ENCODE assay signal across 34 cellular contexts in genomic region chr19:38785187-38785699, GRCh38. TPM values are rescaled to one million over a fixed set of nuclear protein-coding genes. Genes with fewer than 3 reads are reported as not detected.
"Had no signal": no experiment of that assay in that cellular context is flagged by ENCODE, and none has a peak within 500 bp of the region (broad histone marks: within the 10 kb centered on the region; RNA-seq: fewer than 3 reads in every experiment).

No MANE protein-coding gene starts in this region.

- H3K4me2 ChIP-seq: SK-N-SH had no signal

- H3K9me3 ChIP-seq: adrenal gland, SJSA1, SK-N-SH had no signal

- H3K4me3 Mint-ChIP-seq: activated CD4-positive, alpha-beta T cell treated with anti-CD3 and anti-CD28 coated beads, Interleukin-2, amount 10 ng/mL, durations not matched to agents 24 days and 14 days; activated CD8-positive, alpha-beta T cell treated with anti-CD3 and anti-CD28 coated beads for 36 hours; activated T-cell treated with anti-CD3 and anti-CD28 coated beads, Interleukin-2, amount 50 U/mL, for 72 hours; brain; T-helper 1 cell treated with Interleukin-12 subunit alpha and Interleukin-12 subunit beta and Interleukin-4 antibody, amounts not matched to agents 30 μg/mL and 1 μg/mL, for 36 hours; T-helper 2 cell treated with Interferon-gamma antibody and Interleukin-4, amounts not matched to agents 5 μg/mL and 100 μg/mL, for 36 hours had no signal

- H3K4me1 Mint-ChIP-seq: activated CD4-positive, alpha-beta T cell treated with anti-CD3 and anti-CD28 coated beads, Interleukin-2, amount 10 ng/mL, durations not matched to agents 24 days and 14 days had no signal

- H3K27ac Mint-ChIP-seq: activated CD4-positive, alpha-beta T cell treated with anti-CD3 and anti-CD28 coated beads, Interleukin-2, amount 10 ng/mL, durations not matched to agents 24 days and 14 days; activated CD8-positive, alpha-beta T cell treated with anti-CD3 and anti-CD28 coated beads for 36 hours; activated naive CD4-positive, alpha-beta T cell treated with anti-CD3 and anti-CD28 coated beads, Interleukin-2, amount 50 U/mL, for 72 hours; activated T-cell treated with anti-CD3 and anti-CD28 coated beads, Interleukin-2, amount 50 U/mL, for 72 hours; activated T-helper 2 cell treated with anti-CD3 and anti-CD28 coated beads, Interferon-gamma antibody, Interleukin-2, Interleukin-4, amounts not matched to agents 10 μg/mL and 5 μg/mL and 100 μg/mL, durations not matched to agents 14 hours and 24 hours and 36 hours; brain; T-helper 1 cell treated with Interleukin-12 subunit alpha and Interleukin-12 subunit beta and Interleukin-4 antibody, amounts not matched to agents 30 μg/mL and 1 μg/mL, for 36 hours; T-helper 2 cell treated with Interferon-gamma antibody and Interleukin-4, amounts not matched to agents 5 μg/mL and 100 μg/mL, for 36 hours had no signal

- H3K27me3 Mint-ChIP-seq: activated CD8-positive, alpha-beta T cell treated with anti-CD3 and anti-CD28 coated beads for 36 hours had no signal

- H3K27me3 ChIP-seq: adrenal gland had no signal

- H3K9ac ChIP-seq: SK-N-SH had no signal

- H3K27ac ChIP-seq: SJSA1 had no signal

- H3K4me3 ChIP-seq: adrenal gland, SJSA1 had no signal

- DNase-seq: activated CD4-positive, alpha-beta T cell treated with anti-CD3 and anti-CD28 coated beads, Interleukin-2, amount 10 ng/mL, durations not matched to agents 24 days and 14 days; activated CD4-positive, alpha-beta T cell treated with anti-CD3 and anti-CD28 coated beads, Interleukin-2, amount 50 U/mL, for 4 hours; activated CD8-positive, alpha-beta T cell treated with anti-CD3 and anti-CD28 coated beads for 36 hours; activated gamma-delta T cell; activated naive CD4-positive, alpha-beta T cell treated with Interleukin-2 at 50 U/mL for 16 hours; activated T-cell treated with anti-CD3 and anti-CD28 coated beads, Interleukin-2, amount 50 U/mL, for 1 hour; activated T-cell treated with anti-CD3 and anti-CD28 coated beads, Interleukin-2, amount 50 U/mL, for 72 hours; central memory CD4-positive, alpha-beta T cell; KG1; MM.1S; MV-4-11; NCI-H1092; NCI-H146; NCI-H187; NCI-H2029 treated with DMSO at 0.1 percent for 48 hours; NCI-H2107; NCI-H2171 treated with DMSO at 0.1 percent for 48 hours; NCI-H2227 treated with DMSO at 0.1 percent for 48 hours; NCI-H446; NCI-H524 treated with DMSO at 0.1 percent for 48 hours; SHP77 treated with DMSO at 0.1 percent for 48 hours; SK-N-SH had no signal

- H3K36me3 Mint-ChIP-seq: activated naive CD4-positive, alpha-beta T cell treated with anti-CD3 and anti-CD28 coated beads, Interleukin-2, amount 50 U/mL, for 72 hours; brain had no signal

- FAIRE-seq: TTC549 had no signal

- ATAC-seq: activated CD8-positive, alpha-beta T cell treated with anti-CD3 and anti-CD28 coated beads for 36 hours; activated naive CD4-positive, alpha-beta T cell treated with anti-CD3 and anti-CD28 coated beads, Interleukin-2, amount 50 U/mL, for 72 hours; activated T-cell treated with anti-CD3 and anti-CD28 coated beads, Interleukin-2, amount 50 U/mL, for 72 hours; Panc1 had no signal

- H3K9me3 Mint-ChIP-seq: activated CD4-positive, alpha-beta T cell treated with anti-CD3 and anti-CD28 coated beads, Interleukin-2, amount 10 ng/mL, durations not matched to agents 24 days and 14 days; activated CD8-positive, alpha-beta T cell treated with anti-CD3 and anti-CD28 coated beads for 36 hours; activated naive CD4-positive, alpha-beta T cell treated with anti-CD3 and anti-CD28 coated beads, Interleukin-2, amount 50 U/mL, for 72 hours; activated T-cell treated with anti-CD3 and anti-CD28 coated beads, Interleukin-2, amount 50 U/mL, for 72 hours; activated T-helper 2 cell treated with anti-CD3 and anti-CD28 coated beads, Interferon-gamma antibody, Interleukin-2, Interleukin-4, amounts not matched to agents 10 μg/mL and 5 μg/mL and 100 μg/mL, durations not matched to agents 14 hours and 24 hours and 36 hours; T-helper 1 cell treated with Interleukin-12 subunit alpha and Interleukin-12 subunit beta and Interleukin-4 antibody, amounts not matched to agents 30 μg/mL and 1 μg/mL, for 36 hours; T-helper 2 cell treated with Interferon-gamma antibody and Interleukin-4, amounts not matched to agents 5 μg/mL and 100 μg/mL, for 36 hours had no signal

- H3K4me1 ChIP-seq: adrenal gland, SJSA1 had no signal

- H3K36me3 ChIP-seq: adrenal gland, SJSA1 had no signal

RNA-seq across cellular contexts. Expression of gene LGALS7B, which starts 3.8 kb away (rescaled TPM):
- total RNA-seq: activated CD4-positive, alpha-beta T cell treated with anti-CD3 and anti-CD28 coated beads, Interleukin-2, amount 10 ng/mL, durations not matched to agents 24 days and 14 days; activated CD8-positive, alpha-beta memory T cell treated with anti-CD3 and anti-CD28 coated beads for 36 hours; activated CD8-positive, alpha-beta T cell treated with anti-CD3 and anti-CD28 coated beads for 36 hours; activated naive CD4-positive, alpha-beta T cell treated with anti-CD3 and anti-CD28 coated beads, Interleukin-2, amount 50 U/mL, for 72 hours; activated T-cell treated with anti-CD3 and anti-CD28 coated beads, Interleukin-2, amount 50 U/mL, for 72 hours; activated T-helper 2 cell treated with anti-CD3 and anti-CD28 coated beads, Interferon-gamma antibody, Interleukin-2, Interleukin-4, amounts not matched to agents 10 μg/mL and 5 μg/mL and 100 μg/mL, durations not matched to agents 14 hours and 24 hours and 36 hours; adrenal gland; LHCN-M2; RPMI7951; SJSA1 had no signal
- polyA plus RNA-seq: SK-N-SH had no signal

RNA-seq across cellular contexts. Expression of gene LGALS7, which starts 11.9 kb away (rescaled TPM):
- total RNA-seq: activated CD4-positive, alpha-beta T cell treated with anti-CD3 and anti-CD28 coated beads, Interleukin-2, amount 10 ng/mL, durations not matched to agents 24 days and 14 days; activated CD8-positive, alpha-beta memory T cell treated with anti-CD3 and anti-CD28 coated beads for 36 hours; activated CD8-positive, alpha-beta T cell treated with anti-CD3 and anti-CD28 coated beads for 36 hours; activated naive CD4-positive, alpha-beta T cell treated with anti-CD3 and anti-CD28 coated beads, Interleukin-2, amount 50 U/mL, for 72 hours; activated T-cell treated with anti-CD3 and anti-CD28 coated beads, Interleukin-2, amount 50 U/mL, for 72 hours; activated T-helper 2 cell treated with anti-CD3 and anti-CD28 coated beads, Interferon-gamma antibody, Interleukin-2, Interleukin-4, amounts not matched to agents 10 μg/mL and 5 μg/mL and 100 μg/mL, durations not matched to agents 14 hours and 24 hours and 36 hours; adrenal gland; LHCN-M2; RPMI7951; SJSA1 had no signal
- polyA plus RNA-seq: adrenal gland, SK-N-SH had no signal

RNA-seq across cellular contexts. Expression of gene LGALS4, which starts 27.5 kb away (rescaled TPM):
- total RNA-seq: LHCN-M2, RPMI7951, SJSA1 had no signal

RNA-seq across cellular contexts. Expression of gene CAPN12, which starts 41.0 kb away (rescaled TPM):
- total RNA-seq: LHCN-M2, RPMI7951, SJSA1 had no signal
